ENCODE assay signal across 1 cellular context in genomic region chr4:132565542-132565941, GRCh38.
TF ChIP-seq lines count a peak whose summit lies in the region.

No MANE protein-coding gene starts in this region.

TF ChIP-seq in GM23338, 12 proteins besides CTCF, POLR2A, EP300 and RAD21 (continued from another document):
- TF ChIP-seq, protein P1, sequence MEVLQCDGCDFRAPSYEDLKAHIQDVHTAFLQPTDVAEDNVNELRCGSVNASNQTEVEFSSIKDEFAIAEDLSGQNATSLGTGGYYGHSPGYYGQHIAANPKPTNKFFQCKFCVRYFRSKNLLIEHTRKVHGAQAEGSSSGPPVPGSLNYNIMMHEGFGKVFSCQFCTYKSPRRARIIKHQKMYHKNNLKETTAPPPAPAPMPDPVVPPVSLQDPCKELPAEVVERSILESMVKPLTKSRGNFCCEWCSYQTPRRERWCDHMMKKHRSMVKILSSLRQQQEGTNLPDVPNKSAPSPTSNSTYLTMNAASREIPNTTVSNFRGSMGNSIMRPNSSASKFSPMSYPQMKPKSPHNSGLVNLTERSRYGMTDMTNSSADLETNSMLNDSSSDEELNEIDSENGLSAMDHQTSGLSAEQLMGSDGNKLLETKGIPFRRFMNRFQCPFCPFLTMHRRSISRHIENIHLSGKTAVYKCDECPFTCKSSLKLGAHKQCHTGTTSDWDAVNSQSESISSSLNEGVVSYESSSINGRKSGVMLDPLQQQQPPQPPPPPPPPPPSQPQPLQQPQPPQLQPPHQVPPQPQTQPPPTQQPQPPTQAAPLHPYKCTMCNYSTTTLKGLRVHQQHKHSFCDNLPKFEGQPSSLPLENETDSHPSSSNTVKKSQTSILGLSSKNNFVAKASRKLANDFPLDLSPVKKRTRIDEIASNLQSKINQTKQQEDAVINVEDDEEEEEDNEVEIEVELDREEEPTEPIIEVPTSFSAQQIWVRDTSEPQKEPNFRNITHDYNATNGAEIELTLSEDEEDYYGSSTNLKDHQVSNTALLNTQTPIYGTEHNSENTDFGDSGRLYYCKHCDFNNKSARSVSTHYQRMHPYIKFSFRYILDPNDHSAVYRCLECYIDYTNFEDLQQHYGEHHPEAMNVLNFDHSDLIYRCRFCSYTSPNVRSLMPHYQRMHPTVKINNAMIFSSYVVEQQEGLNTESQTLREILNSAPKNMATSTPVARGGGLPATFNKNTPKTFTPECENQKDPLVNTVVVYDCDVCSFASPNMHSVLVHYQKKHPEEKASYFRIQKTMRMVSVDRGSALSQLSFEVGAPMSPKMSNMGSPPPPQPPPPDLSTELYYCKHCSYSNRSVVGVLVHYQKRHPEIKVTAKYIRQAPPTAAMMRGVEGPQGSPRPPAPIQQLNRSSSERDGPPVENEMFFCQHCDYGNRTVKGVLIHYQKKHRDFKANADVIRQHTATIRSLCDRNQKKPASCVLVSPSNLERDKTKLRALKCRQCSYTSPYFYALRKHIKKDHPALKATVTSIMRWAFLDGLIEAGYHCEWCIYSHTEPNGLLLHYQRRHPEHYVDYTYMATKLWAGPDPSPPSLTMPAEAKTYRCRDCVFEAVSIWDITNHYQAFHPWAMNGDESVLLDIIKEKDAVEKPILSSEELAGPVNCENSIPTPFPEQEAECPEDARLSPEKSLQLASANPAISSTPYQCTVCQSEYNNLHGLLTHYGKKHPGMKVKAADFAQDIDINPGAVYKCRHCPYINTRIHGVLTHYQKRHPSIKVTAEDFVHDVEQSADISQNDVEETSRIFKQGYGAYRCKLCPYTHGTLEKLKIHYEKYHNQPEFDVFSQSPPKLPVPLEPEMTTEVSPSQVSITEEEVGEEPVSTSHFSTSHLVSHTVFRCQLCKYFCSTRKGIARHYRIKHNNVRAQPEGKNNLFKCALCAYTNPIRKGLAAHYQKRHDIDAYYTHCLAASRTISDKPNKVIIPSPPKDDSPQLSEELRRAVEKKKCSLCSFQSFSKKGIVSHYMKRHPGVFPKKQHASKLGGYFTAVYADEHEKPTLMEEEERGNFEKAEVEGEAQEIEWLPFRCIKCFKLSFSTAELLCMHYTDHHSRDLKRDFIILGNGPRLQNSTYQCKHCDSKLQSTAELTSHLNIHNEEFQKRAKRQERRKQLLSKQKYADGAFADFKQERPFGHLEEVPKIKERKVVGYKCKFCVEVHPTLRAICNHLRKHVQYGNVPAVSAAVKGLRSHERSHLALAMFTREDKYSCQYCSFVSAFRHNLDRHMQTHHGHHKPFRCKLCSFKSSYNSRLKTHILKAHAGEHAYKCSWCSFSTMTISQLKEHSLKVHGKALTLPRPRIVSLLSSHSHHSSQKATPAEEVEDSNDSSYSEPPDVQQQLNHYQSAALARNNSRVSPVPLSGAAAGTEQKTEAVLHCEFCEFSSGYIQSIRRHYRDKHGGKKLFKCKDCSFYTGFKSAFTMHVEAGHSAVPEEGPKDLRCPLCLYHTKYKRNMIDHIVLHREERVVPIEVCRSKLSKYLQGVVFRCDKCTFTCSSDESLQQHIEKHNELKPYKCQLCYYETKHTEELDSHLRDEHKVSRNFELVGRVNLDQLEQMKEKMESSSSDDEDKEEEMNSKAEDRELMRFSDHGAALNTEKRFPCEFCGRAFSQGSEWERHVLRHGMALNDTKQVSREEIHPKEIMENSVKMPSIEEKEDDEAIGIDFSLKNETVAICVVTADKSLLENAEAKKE (CRISPR knock-in tag; IDR thresholded peaks at IDR 0.05), result no peak
- TF ChIP-seq STAT1 (IDR thresholded peaks at IDR 0.05; ENCODE audit: unreplicated experiment) (no peak), CREB1 (CRISPR knock-in tag; IDR thresholded peaks at IDR 0.05; ENCODE audit: low read depth) (no peak), JUNB (IDR thresholded peaks at IDR 0.05; ENCODE audit: unreplicated experiment) (no peak)
